In the genomic region with DNA sequence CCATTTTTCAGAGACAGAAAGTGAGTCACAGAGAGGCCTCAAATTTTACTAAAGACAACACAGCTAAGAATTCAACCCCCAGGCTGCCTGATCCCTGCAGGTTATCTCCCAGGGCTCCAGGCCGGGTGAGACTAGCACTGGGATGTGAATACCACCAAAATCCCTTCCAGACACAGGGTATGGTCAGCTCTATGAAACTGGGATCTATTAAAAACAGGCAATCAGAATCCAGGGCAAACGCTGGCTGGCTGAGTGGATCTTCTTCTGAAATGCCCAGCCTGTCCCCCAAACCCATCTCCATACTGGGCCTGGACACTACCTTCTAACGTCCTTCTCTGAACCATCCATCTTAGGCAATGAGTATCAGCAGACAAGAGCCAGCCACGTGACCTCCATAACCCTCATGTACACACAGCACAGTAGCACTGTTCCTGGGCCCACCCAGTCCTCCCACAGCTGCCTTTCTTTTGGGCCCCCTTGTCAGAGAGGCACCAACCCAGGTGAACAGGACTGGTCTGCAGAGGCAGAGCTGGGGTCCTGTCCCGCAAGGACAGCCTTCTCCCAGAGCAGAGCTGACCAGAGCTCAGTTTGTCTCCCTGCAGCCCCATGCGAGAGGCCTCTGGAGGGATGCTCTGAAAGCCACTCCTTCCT, we compare ENCODE assay signal across 20 cellular contexts. TPM values are rescaled to one million over a fixed set of nuclear protein-coding genes. Genes with fewer than 3 reads are reported as not detected.
DNase-seq lines count a peak whose midpoint lies in the region; ATAC-seq and TF ChIP-seq lines count a peak whose summit lies in the region.
"Had no signal": no experiment of that assay in that cellular context is flagged by ENCODE, and none has a peak within 500 bp of the region (broad histone marks: within the 10 kb centered on the region; RNA-seq: fewer than 3 reads in every experiment).

No MANE protein-coding gene starts in this region.

- H3K27me3 ChIP-seq in heart right ventricle, result peaks cover 0 to 52% (median 8%) of the 10 kb centered on the region in 7 donors

- H3K4me1 Mint-ChIP-seq in WTC11, result peaks cover 13% of the 10 kb centered on the region
- H3K4me1 Mint-ChIP-seq in activated naive CD4-positive, alpha-beta T cell treated with anti-CD3 and anti-CD28 coated beads, Interleukin-2, amount 10 ng/mL, durations not matched to agents 7 days and 5 days, result peaks cover 4% of the 10 kb centered on the region

- intact Hi-C loops in heart right ventricle (cut with DNase I) (loop anchor here in 1 of 10 donors (5.0 to 10.0 kb wide), 2 partner anchors 72 to 229 kb away; partner anchors contain the start of gene TOPBP1), Right ventricle myocardium superior (cut with DNase I) (loop anchor here (5.0 kb wide), 1 partner anchor 72 kb away; no protein-coding TSS in a partner anchor)

- no peaks in the 10 kb centered on the region for H3K9me3 ChIP-seq in heart right ventricle
- H3K9me3 ChIP-seq: Caco-2, mucosa of descending colon, prostate gland had no signal

- TF ChIP-seq CTCF in heart right ventricle (IDR thresholded peaks at IDR 0.05), result no peak
- TF ChIP-seq CTCF in WTC11 (IDR thresholded peaks at IDR 0.05), result no peak

- no peaks in the 10 kb centered on the region for H3K9me3 Mint-ChIP-seq in WTC11
- no peaks in the 10 kb centered on the region for H3K9me3 Mint-ChIP-seq in activated naive CD4-positive, alpha-beta T cell treated with anti-CD3 and anti-CD28 coated beads, Interleukin-2, amount 10 ng/mL, durations not matched to agents 7 days and 5 days
- H3K9me3 Mint-ChIP-seq: activated T-cell treated with anti-CD3 and anti-CD28 coated beads, Interleukin-2, amount 50 U/mL, for 24 hours had no signal

- 76 to 87% methylated on average over 6 of the region's 6 CpGs for WGBS in heart right ventricle, 2 donors

- H3K4me3 Mint-ChIP-seq in WTC11, result peak overlapping the region; percentile 74
- H3K4me3 Mint-ChIP-seq in activated naive CD4-positive, alpha-beta T cell treated with anti-CD3 and anti-CD28 coated beads, Interleukin-2, amount 10 ng/mL, durations not matched to agents 7 days and 5 days, result no peak overlapping the region
- H3K4me3 Mint-ChIP-seq: activated naive CD8-positive, alpha-beta T cell had no signal

- H3K27ac ChIP-seq in heart right ventricle, result peak overlapping the region in 6 of 10 donors; percentile 31 to 73 (median 47)
- H3K27ac ChIP-seq: prostate gland had no signal

- DNase-seq in heart right ventricle (no peak), Right ventricle myocardium superior (no peak), WTC11 (ENCODE audit: low spot score) (no peak), retina (peak; percentile 57), NCI-H128 (lab: John Stamatoyannopoulos, UW; ENCODE audit: unreplicated experiment) (no peak)
- no peak for DNase-seq in activated naive CD4-positive, alpha-beta T cell treated with anti-CD3 and anti-CD28 coated beads, Interleukin-2, amount 10 ng/mL, durations not matched to agents 7 days and 5 days
- DNase-seq: activated CD4-positive, alpha-beta T cell treated with anti-CD3 and anti-CD28 coated beads for 4 hours; activated T-cell treated with anti-CD3 and anti-CD28 coated beads, Interleukin-2, amount 50 U/mL, for 24 hours; Caco-2; central memory CD4-positive, alpha-beta T cell; GDM1; KG1; kidney; mucosa of descending colon; SHP77; stimulated activated CD4-positive, alpha-beta T cell treated with anti-CD3 and anti-CD28 coated beads, Interleukin-15, amount 100 ng/mL, for 24 hours had no signal

- H3K4me1 ChIP-seq in heart right ventricle, result peaks cover 14 to 49% (median 23%) of the 10 kb centered on the region in 9 donors

- ATAC-seq in heart right ventricle, result no peak
- no peak for ATAC-seq in Right ventricle myocardium superior (ENCODE audit: poor library complexity)
- ATAC-seq in WTC11, result no peak
- no peak for ATAC-seq in HG02885 (IDR thresholded peaks at IDR 0.05; ENCODE audit: poor library complexity, unreplicated experiment)

- no peaks in the 10 kb centered on the region for H3K36me3 Mint-ChIP-seq in WTC11
- no peaks in the 10 kb centered on the region for H3K36me3 Mint-ChIP-seq in activated naive CD4-positive, alpha-beta T cell treated with anti-CD3 and anti-CD28 coated beads, Interleukin-2, amount 10 ng/mL, durations not matched to agents 7 days and 5 days
- H3K36me3 Mint-ChIP-seq: activated naive CD8-positive, alpha-beta T cell had no signal

- POLR2A ChIA-PET in WTC11 (lab: Charles Lee), result interaction anchor here (0.7 kb wide), 1 partner anchor 19 kb away, joined by 4 read pairs; no protein-coding TSS in a partner anchor

- H3K4me3 ChIP-seq in heart right ventricle (peak overlapping the region in 6 of 10 donors; percentile 58 to 90 (median 72)), iPS-11a (ENCODE audit: low read depth, low read length) (peak overlapping the region; percentile 13)
- H3K4me3 ChIP-seq: mucosa of descending colon had no signal

- CTCF ChIA-PET in WTC11 (lab: Charles Lee), result interaction anchor here (1.0 to 1.9 kb wide), 3 partner anchors 28 to 76 kb away, joined by 3 to 6 read pairs (median 3); no protein-coding TSS in a partner anchor
- CTCF ChIA-PET in activated naive CD4-positive, alpha-beta T cell treated with anti-CD3 and anti-CD28 coated beads, Interleukin-2, amount 10 ng/mL, durations not matched to agents 7 days and 5 days (lab: Charles Lee), result interaction anchor here (1.4 kb wide), 1 partner anchor 35 kb away, joined by 4 read pairs; no protein-coding TSS in a partner anchor

- no peak overlapping the region for H3K27ac Mint-ChIP-seq in WTC11
- H3K27ac Mint-ChIP-seq in activated naive CD4-positive, alpha-beta T cell treated with anti-CD3 and anti-CD28 coated beads, Interleukin-2, amount 10 ng/mL, durations not matched to agents 7 days and 5 days, result no peak overlapping the region
- H3K27ac Mint-ChIP-seq: activated naive CD8-positive, alpha-beta T cell; activated T-cell treated with anti-CD3 and anti-CD28 coated beads, Interleukin-2, amount 50 U/mL, for 24 hours had no signal

- peaks cover 49% of the 10 kb centered on the region for H3K27me3 Mint-ChIP-seq in WTC11 (ENCODE audit: low read depth)
- peaks cover 87% of the 10 kb centered on the region for H3K27me3 Mint-ChIP-seq in activated naive CD4-positive, alpha-beta T cell treated with anti-CD3 and anti-CD28 coated beads, Interleukin-2, amount 10 ng/mL, durations not matched to agents 7 days and 5 days

- no peaks in the 10 kb centered on the region for H3K36me3 ChIP-seq in heart right ventricle
- H3K36me3 ChIP-seq: prostate gland had no signal

TF ChIP-seq in WTC11, 78 proteins besides CTCF, POLR2A, EP300 and RAD21 (continues in another document):
- TF ChIP-seq, protein P1, sequence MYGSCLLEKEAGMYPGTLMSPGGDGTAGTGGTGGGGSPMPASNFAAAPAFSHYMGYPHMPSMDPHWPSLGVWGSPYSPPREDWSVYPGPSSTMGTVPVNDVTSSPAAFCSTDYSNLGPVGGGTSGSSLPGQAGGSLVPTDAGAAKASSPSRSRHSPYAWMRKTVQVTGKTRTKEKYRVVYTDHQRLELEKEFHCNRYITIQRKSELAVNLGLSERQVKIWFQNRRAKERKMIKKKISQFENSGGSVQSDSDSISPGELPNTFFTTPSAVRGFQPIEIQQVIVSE (CRISPR knock-in tag; IDR thresholded peaks at IDR 0.05; ENCODE audit: borderline replicate concordance), result no peak
- TF ChIP-seq GRHL2 (CRISPR knock-in tag; IDR thresholded peaks at IDR 0.05; ENCODE audit: insufficient replicate concordance, severe bottlenecking) (no peak), RORB (CRISPR knock-in tag; IDR thresholded peaks at IDR 0.05) (no peak), TP53 (CRISPR knock-in tag; IDR thresholded peaks at IDR 0.05) (no peak), CREB1 (CRISPR knock-in tag; IDR thresholded peaks at IDR 0.05) (no peak), ZNF232 (CRISPR knock-in tag; IDR thresholded peaks at IDR 0.05) (no peak), FOXJ3 (CRISPR knock-in tag; IDR thresholded peaks at IDR 0.05; ENCODE audit: borderline replicate concordance) (no peak), AFF4 (CRISPR knock-in tag; IDR thresholded peaks at IDR 0.05; ENCODE audit: borderline replicate concordance) (no peak), OVOL2 (CRISPR knock-in tag; IDR thresholded peaks at IDR 0.05; ENCODE audit: borderline replicate concordance) (no peak), CBFB (CRISPR knock-in tag; IDR thresholded peaks at IDR 0.05; ENCODE audit: low read depth) (no peak), EMX1 (CRISPR knock-in tag; IDR thresholded peaks at IDR 0.05) (no peak)

RNA-seq across cellular contexts. Expression of gene RAB6B, which starts 1.9 kb away (rescaled TPM):
- total RNA-seq in heart right ventricle (10 to 100 TPM; 39.2 to 73.8 (median 47.4) TPM), Right ventricle myocardium superior (48.5 TPM), WTC11 (2021) (14.9 to 21.0 TPM (median 18.0 TPM) in 3 replicates)
- 10 to 100 TPM in 1 of 2 donors, 1 to 10 TPM in 1; 7.0 to 14.2 TPM for polyA plus RNA-seq in heart right ventricle
